ENCODE assay signal across 11 cellular contexts in genomic region chr10:88490216-88490980, GRCh38.
"Had no signal": no experiment of that assay in that cellular context is flagged by ENCODE, and none has a peak within 500 bp of the region (broad histone marks: within the 10 kb centered on the region; RNA-seq: fewer than 3 reads in every experiment).

No MANE protein-coding gene starts in this region.

- H3K4me3 ChIP-seq: skin epidermis, stomach had no signal

- H3K27me3 ChIP-seq: brain microvascular endothelial cell, stomach had no signal

- H3K4me3 Mint-ChIP-seq: activated naive CD4-positive, alpha-beta T cell treated with anti-CD3 and anti-CD28 coated beads, Interleukin-2, amount 50 U/mL, for 24 hours; neural crest cell had no signal

- H3K4me1 ChIP-seq: parathyroid adenoma had no signal

- H3K27ac ChIP-seq: brain microvascular endothelial cell, parathyroid adenoma, skin epidermis, stomach had no signal

- ATAC-seq: left ventricle myocardium superior had no signal

- H3K9me3 Mint-ChIP-seq: activated T-helper 2 cell treated with anti-CD3 and anti-CD28 coated beads, Interferon-gamma antibody, Interleukin-2, Interleukin-4, amounts not matched to agents 10 μg/mL and 5 μg/mL and 100 μg/mL, durations not matched to agents 14 hours and 24 hours and 36 hours had no signal

- H3K36me3 ChIP-seq: brain microvascular endothelial cell, stomach had no signal

- H3K9me3 ChIP-seq: stomach had no signal

- H3K27ac Mint-ChIP-seq: activated naive CD4-positive, alpha-beta T cell treated with anti-CD3 and anti-CD28 coated beads, Interleukin-2, amount 50 U/mL, for 24 hours; activated T-helper 2 cell treated with anti-CD3 and anti-CD28 coated beads, Interferon-gamma antibody, Interleukin-2, Interleukin-4, amounts not matched to agents 10 μg/mL and 5 μg/mL and 100 μg/mL, durations not matched to agents 14 hours and 24 hours and 36 hours had no signal

- H3K27me3 Mint-ChIP-seq: activated naive CD4-positive, alpha-beta T cell treated with anti-CD3 and anti-CD28 coated beads, Interleukin-2, amount 50 U/mL, for 24 hours had no signal

- DNase-seq: activated CD4-positive, alpha-beta T cell treated with anti-CD3 and anti-CD28 coated beads for 1 hour; activated T-cell treated with anti-CD3 and anti-CD28 coated beads for 4 hours; brain microvascular endothelial cell; dermis blood vessel endothelial cell; left ventricle myocardium superior; stomach had no signal
